Comparison of ENCODE assay signal across 1 cellular context in the genomic region with DNA sequence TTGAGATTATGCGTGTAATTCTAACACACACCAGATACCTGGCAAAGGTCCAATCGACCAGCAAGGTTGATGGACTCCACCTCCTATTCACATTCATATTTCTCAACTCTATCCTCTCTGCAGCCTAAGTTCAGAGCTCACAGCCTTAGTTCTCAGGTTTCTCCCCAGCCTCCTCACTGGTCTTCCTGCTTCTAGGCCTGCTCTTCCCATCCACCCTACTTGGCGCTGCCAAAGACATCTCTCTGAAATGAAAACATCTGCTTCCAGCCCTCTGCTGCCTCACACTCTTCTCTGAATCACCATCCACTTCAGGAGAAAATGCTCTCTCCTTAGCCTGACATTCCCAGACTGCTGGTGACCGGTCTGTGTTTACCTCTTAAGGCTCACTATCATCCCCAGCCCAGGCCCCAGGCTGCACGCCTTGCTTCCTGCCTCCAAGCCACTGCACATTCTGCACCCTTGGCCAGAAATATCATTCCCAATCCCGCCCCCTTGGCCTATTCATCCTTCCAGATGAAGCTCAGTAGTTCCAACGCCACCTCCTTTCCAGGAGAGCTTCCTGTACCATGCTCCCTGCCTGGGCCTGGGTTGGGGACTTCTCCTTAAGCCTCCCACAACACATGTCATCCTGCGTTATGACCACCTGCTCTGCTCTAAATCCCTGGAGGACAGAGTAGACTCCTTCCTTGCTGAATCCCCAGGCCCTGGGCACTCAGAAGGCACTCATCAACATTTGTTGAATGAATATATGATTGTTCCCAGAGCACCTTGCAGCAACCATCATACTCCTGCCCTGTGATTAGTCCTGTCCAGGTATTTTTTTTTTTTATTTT.
TF ChIP-seq lines count a peak whose summit lies in the region.

No MANE protein-coding gene starts in this region.

TF ChIP-seq in IMR-90, 13 proteins besides CTCF, POLR2A, EP300 and RAD21 (continued from another document):
- TF ChIP-seq BHLHE40 (IDR thresholded peaks at IDR 0.05; ENCODE audit: low read depth, low read length) (peak; percentile 88), CHD1 (IDR thresholded peaks at IDR 0.05; ENCODE audit: low read depth, low read length) (0 out of 2 replicates have a peak, but pooled peaks have one; percentile 63)
TF ChIP-seq in IMR-90: peak in this region for 7.
